ENCODE assay signal across 14 cellular contexts in the genomic region with DNA sequence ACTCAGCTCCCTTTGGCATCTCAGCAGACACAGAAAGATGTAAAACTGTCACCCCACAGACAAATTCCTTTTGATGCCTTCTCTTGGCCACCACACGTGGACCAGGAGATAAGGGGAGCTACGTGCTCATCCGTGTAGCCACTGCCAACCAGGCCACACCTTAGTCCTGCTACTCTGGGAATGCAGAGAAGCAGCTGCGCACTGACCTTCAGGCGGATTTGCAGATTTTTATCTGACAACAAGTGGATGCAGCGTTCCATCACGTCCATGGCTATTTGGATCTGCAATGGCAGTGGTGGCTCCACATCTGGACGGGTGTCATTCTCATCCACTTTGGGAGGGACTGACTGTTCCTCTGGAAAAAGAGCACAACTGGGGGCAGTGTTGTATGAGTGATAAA.
"Had no signal": no experiment of that assay in that cellular context is flagged by ENCODE, and none has a peak within 500 bp of the region (broad histone marks: within the 10 kb centered on the region; RNA-seq: fewer than 3 reads in every experiment).

No MANE protein-coding gene starts in this region.

- H3K4me1 ChIP-seq: parathyroid adenoma, uterus had no signal

- H3K36me3 ChIP-seq: uterus had no signal

- ATAC-seq: activated T-cell treated with anti-CD3 and anti-CD28 coated beads, Interleukin-2, amount 50 U/mL, for 4 hours; esophagus mucosa had no signal

- H3K4me3 ChIP-seq: stomach, uterus had no signal

- H3K27me3 ChIP-seq: stomach, uterus had no signal

- H3K79me2 ChIP-seq: parathyroid adenoma had no signal

- H3K4me3 Mint-ChIP-seq: activated T-cell treated with anti-CD3 and anti-CD28 coated beads, Interleukin-2, amount 50 U/mL, for 4 hours; central memory CD8-positive, alpha-beta T cell had no signal

- H2AFZ ChIP-seq: parathyroid adenoma had no signal

- DNase-seq: activated CD8-positive, alpha-beta memory T cell treated with anti-CD3 and anti-CD28 coated beads for 24 hours; activated gamma-delta T cell treated with Interleukin-2 at 50 U/mL for 16 hours; activated T-cell treated with anti-CD3 and anti-CD28 coated beads, Interleukin-2, amount 50 U/mL, for 4 hours; cortex of kidney; hypothalamus; kidney glomerular epithelial cell; midbrain; stomach; SW 1271; T-helper 9 cell; uterus had no signal

- H3K9me3 Mint-ChIP-seq: activated T-cell treated with anti-CD3 and anti-CD28 coated beads, Interleukin-2, amount 50 U/mL, for 4 hours; central memory CD8-positive, alpha-beta T cell had no signal

- H3K27me3 Mint-ChIP-seq: central memory CD8-positive, alpha-beta T cell had no signal

- H3K27ac ChIP-seq: parathyroid adenoma, stomach, uterus had no signal

- H3K9me3 ChIP-seq: stomach, uterus had no signal
